Comparison of ENCODE assay signal across 21 cellular contexts in genomic region chr20:36152266-36152665, GRCh38. TPM values are rescaled to one million over a fixed set of nuclear protein-coding genes. Genes with fewer than 3 reads are reported as not detected.
DNase-seq lines count a peak whose midpoint lies in the region; ATAC-seq and TF ChIP-seq lines count a peak whose summit lies in the region.
"Had no signal": no experiment of that assay in that cellular context is flagged by ENCODE, and none has a peak within 500 bp of the region (broad histone marks: within the 10 kb centered on the region; RNA-seq: fewer than 3 reads in every experiment).

No MANE protein-coding gene starts in this region.

- H3K27ac ChIP-seq in caudate nucleus (ENCODE audit: low read depth, low read length) (peak overlapping the region; percentile 6), thoracic aorta (peak overlapping the region; percentile 3 to 44), Peyer's patch (no peak overlapping the region)
- H3K27ac ChIP-seq: transverse colon had no signal

- TF ChIP-seq CTCF in thoracic aorta (IDR thresholded peaks at IDR 0.05) (no peak), mucosa of descending colon (IDR thresholded peaks at IDR 0.05) (no peak), Peyer's patch (IDR thresholded peaks at IDR 0.05) (no peak)

- H3K4me3 ChIP-seq in thoracic aorta (no peak overlapping the region), mucosa of descending colon (no peak overlapping the region), Peyer's patch (no peak overlapping the region)
- H3K4me3 ChIP-seq: esophagus squamous epithelium, smooth muscle cell, transverse colon had no signal

- ATAC-seq in Right ventricle myocardium superior (ENCODE audit: poor library complexity) (no peak), Right ventricle myocardium inferior (no peak), thoracic aorta (ENCODE audit: insufficient number of reproducible peaks, low FRiP score, low read depth) (no peak), mucosa of descending colon (no peak), HG03354 (IDR thresholded peaks at IDR 0.05; ENCODE audit: poor library complexity, severe bottlenecking, unreplicated experiment) (no peak)
- ATAC-seq: activated T-helper 17 cell treated with anti-CD3 and anti-CD28 coated beads, Interleukin-2, amount 50 U/mL, for 72 hours; natural killer cell; Panc1; stimulated activated naive CD8-positive, alpha-beta T cell treated with anti-CD3 and anti-CD28 coated beads, Interleukin-15, Interleukin-2, amounts not matched to agents 100 U/mL and 50 U/mL, for 24 hours had no signal

- TF ChIP-seq POLR2A in Peyer's patch (IDR thresholded peaks at IDR 0.05): no peak

- peak; percentile 51 for DNase-seq in Right ventricle myocardium superior
- no peak for DNase-seq in Right ventricle myocardium inferior (ENCODE audit: missing footprints)
- peak in 1 of 61 donors; percentile 18 for DNase-seq in caudate nucleus (lab: John Stamatoyannopoulos, UW)
- peak; percentile 38 for DNase-seq in midbrain (lab: John Stamatoyannopoulos, UW)
- no peak for DNase-seq in thoracic aorta (ENCODE audit: low spot score)
- no peak for DNase-seq in mucosa of descending colon
- no peak for DNase-seq in Peyer's patch
- DNase-seq: activated CD4-positive, alpha-beta T cell treated with anti-CD3 and anti-CD28 coated beads, Interleukin-2, amount 50 U/mL, for 1 hour; COR-L47; esophagus squamous epithelium; mesendoderm; natural killer cell; NCI-H1930; stimulated activated CD4-positive, alpha-beta T cell treated with anti-CD3 and anti-CD28 coated beads, Interleukin-4, amount 100 ng/mL, for 1 hour; stimulated activated naive CD8-positive, alpha-beta T cell treated with anti-CD3 and anti-CD28 coated beads, Interleukin-15, Interleukin-2, amounts not matched to agents 100 U/mL and 50 U/mL, for 24 hours; T-helper 2 cell; transverse colon had no signal

- H3K4me1 ChIP-seq in thoracic aorta (ENCODE audit: control insufficient read depth in 1 of 2, low read depth in 2 of 2) (peaks cover 25 to 86% of the 10 kb centered on the region in 2 donors), mucosa of descending colon (ENCODE audit: low read depth) (peaks cover 2% of the 10 kb centered on the region), Peyer's patch (peaks cover 0 to 19% (median 3%) of the 10 kb centered on the region in 4 donors)

- H3K9me3 ChIP-seq in thoracic aorta (no peaks in the 10 kb centered on the region), mucosa of descending colon (no peaks in the 10 kb centered on the region), Peyer's patch (no peaks in the 10 kb centered on the region)
- H3K9me3 ChIP-seq: esophagus squamous epithelium, transverse colon had no signal

- intact Hi-C loops in Right ventricle myocardium superior (cut with DNase I) (no loop called here), Right ventricle myocardium inferior (cut with DNase I) (no loop called here), mucosa of descending colon (cut with DNase I, micrococcal nuclease) (no loop called here)

- H3K27me3 ChIP-seq in thoracic aorta (replicated peaks; ENCODE audit: insufficient read depth) (no peaks in the 10 kb centered on the region), Peyer's patch (no peaks in the 10 kb centered on the region)
- H3K27me3 ChIP-seq: esophagus squamous epithelium, transverse colon had no signal

- no peaks in the 10 kb centered on the region for H3K36me3 ChIP-seq in thoracic aorta
- H3K36me3 ChIP-seq in mucosa of descending colon (ENCODE audit: low read depth): no peaks in the 10 kb centered on the region
- H3K36me3 ChIP-seq in Peyer's patch: no peaks in the 10 kb centered on the region
- H3K36me3 ChIP-seq: esophagus squamous epithelium, transverse colon had no signal

RNA-seq across cellular contexts. Expression of gene EPB41L1, which starts 2.3 kb away (rescaled TPM):
- total RNA-seq in Right ventricle myocardium superior (14.8 TPM), Right ventricle myocardium inferior (21.5 TPM), thoracic aorta (100 to 1,000 TPM in 1 of 2 donors, 10 to 100 TPM in 1; 81.1 to 102 TPM), mucosa of descending colon (10 to 100 TPM; 41.0 to 95.3 (median 71.7) TPM), Peyer's patch (100 to 1,000 TPM in 1 of 4 donors, 10 to 100 TPM in 3; 23.1 to 104 (median 57.2) TPM)

Comparison
In these comparisons a context has a peak if more than half of its experiments do, and no peak if none do; other contexts are left out.
1. DNase-seq: peak in Right ventricle myocardium superior (single experiment) and midbrain (single experiment); none in Right ventricle myocardium inferior (single experiment), thoracic aorta (single experiment), mucosa of descending colon (0 of 3) and Peyer's patch (0 of 3).
2. H3K27ac ChIP-seq: peak in caudate nucleus (single experiment) and thoracic aorta (2 of 2); none in Peyer's patch (0 of 4).